In the genomic region with DNA sequence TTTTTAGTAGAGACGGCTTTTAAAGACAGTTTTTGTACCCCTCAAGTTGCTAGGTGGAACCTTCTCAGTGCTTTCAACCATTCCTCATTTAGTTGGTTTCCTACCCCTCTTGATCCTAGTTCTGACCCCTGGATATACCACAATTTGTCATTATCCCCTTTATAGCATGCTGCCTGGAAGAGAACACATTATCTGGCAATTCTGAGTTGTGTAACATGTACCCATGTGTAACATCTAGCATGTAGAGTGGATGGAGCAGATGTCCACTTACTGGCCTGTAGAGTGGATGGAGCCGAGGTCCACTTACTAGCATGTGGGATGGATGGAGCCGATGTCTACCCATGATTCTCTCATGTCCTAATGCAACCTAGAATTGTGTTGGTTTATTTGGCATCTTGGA, we compare ENCODE assay signal across 18 cellular contexts. TPM values are rescaled to one million over a fixed set of nuclear protein-coding genes. Genes with fewer than 3 reads are reported as not detected.
DNase-seq lines count a peak whose midpoint lies in the region; ATAC-seq and TF ChIP-seq lines count a peak whose summit lies in the region.
"Had no signal": no experiment of that assay in that cellular context is flagged by ENCODE, and none has a peak within 500 bp of the region (broad histone marks: within the 10 kb centered on the region; RNA-seq: fewer than 3 reads in every experiment).

No MANE protein-coding gene starts in this region.

- H3K27me3 ChIP-seq in psoas muscle (ENCODE audit: insufficient read depth in 3 of 3, low read length in 2 of 3), result no peaks in the 10 kb centered on the region
- H3K27me3 ChIP-seq in transverse colon, result no peaks in the 10 kb centered on the region
- H3K27me3 ChIP-seq in BE2C, result no peaks in the 10 kb centered on the region
- H3K27me3 ChIP-seq: BLaER1 treated with 17β-estradiol and CSF1 and Interleukin-3, amounts not matched to agents 10 nM and 100 nM had no signal

- ATAC-seq in psoas muscle (peak; percentile 27 to 84 (median 76)), HG03196 (IDR thresholded peaks at IDR 0.05; ENCODE audit: unreplicated experiment) (no peak)

- H3K27ac ChIP-seq in VCaP, result peak overlapping the region; percentile 82
- H3K27ac ChIP-seq in psoas muscle, result peak overlapping the region; percentile 78
- H3K27ac ChIP-seq in transverse colon, result peak overlapping the region in 3 of 4 donors; percentile 60 to 75 (median 64)
- H3K27ac ChIP-seq: BLaER1 treated with 17β-estradiol and CSF1 and Interleukin-3, amounts not matched to agents 10 nM and 100 nM had no signal

- WGBS in psoas muscle, 3 donors, result 88 to 94% (median 94%) methylated on average over 3 of the region's 3 CpGs
- WGBS in transverse colon (ENCODE audit: low coverage in 1 of 2), 2 donors, result 50 to 81% methylated on average over 1 to 3 of the region's 3 CpGs

- H3K4me3 Mint-ChIP-seq in glutamatergic neuron (ENCODE audit: unreplicated experiment), result peak overlapping the region; percentile 8
- H3K4me3 Mint-ChIP-seq: B cell; CD4-positive, alpha-beta memory T cell; HFFc6 had no signal

- no peak overlapping the region for H3K27ac Mint-ChIP-seq in glutamatergic neuron (ENCODE audit: unreplicated experiment)
- H3K27ac Mint-ChIP-seq: B cell, HFFc6 had no signal

- intact Hi-C loops in psoas muscle (cut with DNase I), result no loop called here
- intact Hi-C loops in transverse colon (cut with DNase I; ENCODE audit: low total_unique reads), result no loop called here

- TF ChIP-seq EP300 in transverse colon (IDR thresholded peaks at IDR 0.05; ENCODE audit: low read depth), result no peak

- DNase-seq in glutamatergic neuron (no peak), psoas muscle (no peak), transverse colon (no peak), HPDE6-E6E7 (ENCODE audit: extremely low spot score) (no peak), BE2C (no peak)
- DNase-seq in stimulated activated CD4-positive, alpha-beta T cell treated with anti-CD3 and anti-CD28 coated beads, Interleukin-2, amount 100 ng/mL, for 48 hours, result no peak
- DNase-seq: Calu3; CD4-positive, alpha-beta memory T cell; COR-L47; DMS79 treated with DMSO at 0.1 percent for 48 hours; GF-D8; GOT3; HFFc6 had no signal

- peaks cover 13% of the 10 kb centered on the region for H3K36me3 Mint-ChIP-seq in glutamatergic neuron (ENCODE audit: unreplicated experiment)

- no peak overlapping the region for H3K4me3 ChIP-seq in psoas muscle
- H3K4me3 ChIP-seq in transverse colon, result no peak overlapping the region
- no peak overlapping the region for H3K4me3 ChIP-seq in BE2C (ENCODE audit: low read depth, low read length)
- H3K4me3 ChIP-seq: BLaER1 treated with 17β-estradiol and CSF1 and Interleukin-3, amounts not matched to agents 10 nM and 100 nM; HAP-1 had no signal

- H3K4me1 ChIP-seq in psoas muscle, result peaks cover 39% of the 10 kb centered on the region
- peaks cover 6 to 58% (median 29%) of the 10 kb centered on the region in 4 donors for H3K4me1 ChIP-seq in transverse colon
- peaks cover 3% of the 10 kb centered on the region; the same call in 1 of the 2 replicates for H3K4me1 ChIP-seq in BE2C

- peaks cover 10% of the 10 kb centered on the region for H3K9me3 Mint-ChIP-seq in glutamatergic neuron (ENCODE audit: unreplicated experiment)
- H3K9me3 Mint-ChIP-seq: HFFc6 had no signal

- no peak for TF ChIP-seq POLR2A in transverse colon (IDR thresholded peaks at IDR 0.05)

- H3K9me3 ChIP-seq in psoas muscle, result no peaks in the 10 kb centered on the region
- H3K9me3 ChIP-seq in transverse colon, result no peaks in the 10 kb centered on the region
- no peaks in the 10 kb centered on the region for H3K9me3 ChIP-seq in BE2C
- H3K9me3 ChIP-seq: BLaER1 treated with 17β-estradiol and CSF1 and Interleukin-3, amounts not matched to agents 10 nM and 100 nM; HAP-1 had no signal

- peaks cover 39% of the 10 kb centered on the region for H3K4me1 Mint-ChIP-seq in glutamatergic neuron (ENCODE audit: low read depth, unreplicated experiment)

- TF ChIP-seq CTCF in VCaP (conservative IDR thresholded peaks at IDR 0.05), result no peak
- TF ChIP-seq CTCF in glutamatergic neuron (IDR thresholded peaks at IDR 0.05; ENCODE audit: partially characterized antibody, unreplicated experiment), result no peak
- TF ChIP-seq CTCF in psoas muscle (IDR thresholded peaks at IDR 0.05), result no peak
- TF ChIP-seq CTCF in transverse colon (IDR thresholded peaks at IDR 0.05), result no peak
- TF ChIP-seq CTCF in BE2C (IDR thresholded peaks at IDR 0.05; ENCODE audit: low read depth, low read length), result no peak

- in situ Hi-C loops in transverse colon (cut with MboI; ENCODE audit: low pct_ligation_motif_present in 1 of 4, low pct_unique_long_range_greater_than_20kb in 1 of 4, low sequenced_read_pairs in 3 of 4), result loop anchor here in 1 of 4 donors (25.0 kb wide), 1 partner anchor 307 kb away; a partner anchor contains a TSS

- H3K36me3 ChIP-seq in psoas muscle (ENCODE audit: insufficient read depth in 1 of 2, low read depth in 1 of 2) (peaks cover under 1 to 13% of the 10 kb centered on the region in 2 donors), transverse colon (peaks cover 0 to 5% (median 0%) of the 10 kb centered on the region in 4 donors), BE2C (no peaks in the 10 kb centered on the region; the same call in 1 of the 2 replicates)
- H3K36me3 ChIP-seq: HAP-1 had no signal

- H3K27me3 Mint-ChIP-seq in glutamatergic neuron (ENCODE audit: unreplicated experiment), result peaks cover 13% of the 10 kb centered on the region
- H3K27me3 Mint-ChIP-seq: B cell; CD4-positive, alpha-beta memory T cell had no signal

RNA-seq across cellular contexts. Expression of a gene that starts 7.5 kb away (rescaled TPM):
- 117 TPM for total RNA-seq in glutamatergic neuron (ENCODE audit: unreplicated experiment)
- 10 to 100 TPM; 12.0 to 19.7 (median 15.1) TPM for total RNA-seq in psoas muscle
- polyA plus RNA-seq in psoas muscle, result 1 to 10 TPM; 1.7 to 7.1 (median 5.9) TPM
- total RNA-seq in transverse colon, result 10 to 100 TPM; 35.2 to 91.3 (median 69.8) TPM
- polyA plus RNA-seq in BE2C (2012; ENCODE audit: insufficient read depth, insufficient read length, low read depth), result 9.6 TPM
